In the genomic region with DNA sequence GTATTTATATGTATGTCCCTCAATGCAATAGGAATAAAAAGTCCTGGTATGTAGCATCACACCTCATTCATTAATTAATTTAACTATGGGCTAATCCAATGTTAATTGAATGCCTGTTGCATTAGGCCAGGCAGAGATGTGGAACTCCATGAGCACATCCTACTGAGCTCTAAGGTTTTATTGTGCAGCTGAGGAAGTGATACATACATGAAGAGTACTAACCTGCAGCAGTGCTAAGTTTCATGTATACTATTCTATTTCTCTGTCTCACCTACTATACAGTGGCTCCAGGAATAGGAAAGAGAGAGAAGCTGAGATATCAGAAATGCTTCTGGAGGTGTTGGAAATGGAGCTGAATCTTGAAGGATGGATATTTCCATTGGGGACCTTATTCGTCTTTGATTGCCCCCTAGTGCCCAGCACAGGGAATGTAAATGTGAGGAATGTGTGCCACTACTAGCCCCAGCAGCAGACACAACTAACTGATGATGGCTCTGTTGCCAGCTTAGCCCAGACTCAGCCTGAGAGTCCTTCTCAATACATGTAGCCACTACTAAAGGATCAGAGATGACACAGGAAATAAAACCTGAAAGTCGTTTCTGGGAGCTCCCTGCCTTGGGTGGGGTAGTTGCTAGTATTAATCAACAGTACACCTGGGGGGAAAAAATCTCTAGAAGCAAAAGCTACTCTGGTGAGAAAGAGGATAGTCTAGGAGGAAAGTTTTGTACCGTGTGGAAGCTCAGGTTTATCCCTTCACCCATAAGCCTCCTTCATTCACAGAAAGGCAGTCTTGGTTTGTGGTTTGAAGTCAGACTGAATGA, we compare ENCODE assay signal across 8 cellular contexts.
DNase-seq lines count a peak whose midpoint lies in the region; ATAC-seq and TF ChIP-seq lines count a peak whose summit lies in the region.

No MANE protein-coding gene starts in this region.

- no peaks in the 10 kb centered on the region for H3K27me3 ChIP-seq in BJ (ENCODE audit: control insufficient read depth, insufficient read depth, low read length)
- peaks cover 16% of the 10 kb centered on the region; the same call in 1 of the 2 replicates for H3K27me3 ChIP-seq in OCI-LY3 (ENCODE audit: low read depth, low read length)
- peaks cover 0 to 18% (median 0%) of the 10 kb centered on the region in 45 donors for H3K27me3 ChIP-seq in dorsolateral prefrontal cortex

- CTCF ChIA-PET in BJ (lab: Yijun Ruan, JAX): interaction anchor here (0.7 to 1.8 kb wide), 10 partner anchors 9 to 309 kb away, joined by 3 to 8 read pairs (median 4); no protein-coding TSS in a partner anchor

- no peak overlapping the region for H3K9ac ChIP-seq in OCI-LY3 (ENCODE audit: low read length)

- no peaks in the 10 kb centered on the region for H3K4me1 Mint-ChIP-seq in nephron

- POLR2A ChIA-PET in BJ (lab: Charles Lee): no interaction called here

- H3K79me2 ChIP-seq in OCI-LY3 (ENCODE audit: low read length): no peaks in the 10 kb centered on the region

- DNase-seq in BJ (ENCODE audit: low read depth): no peak
- DNase-seq in GM13976 (ENCODE audit: low spot score): peak; percentile 13
- peak in 6 of 10 donors; percentile 21 to 77 (median 52) for DNase-seq in dorsolateral prefrontal cortex
- DNase-seq in T1000 (lab: John Stamatoyannopoulos, UW): no peak
- DNase-seq in GM19240 (ENCODE audit: insufficient read length, low spot score): no peak

- in situ Hi-C loops in GM13976 (cut with MboI; ENCODE audit: low sequenced_read_pairs, unreplicated experiment): no loop called here

- no peak overlapping the region for H3K4me2 ChIP-seq in OCI-LY3 (ENCODE audit: low read length)

- H3K27me3 Mint-ChIP-seq in nephron (ENCODE audit: low read depth): peaks cover 9% of the 10 kb centered on the region

- H2AFZ ChIP-seq in OCI-LY3 (ENCODE audit: low read depth, low read length): no peak overlapping the region

- no peak overlapping the region for H3K4me3 Mint-ChIP-seq in nephron

- H3K36me3 ChIP-seq in BJ (ENCODE audit: control insufficient read depth, insufficient read depth, low read length): no peaks in the 10 kb centered on the region
- H3K36me3 ChIP-seq in OCI-LY3 (replicated peaks; ENCODE audit: low read depth, low read length): no peaks in the 10 kb centered on the region

- peak; percentile 85 for ATAC-seq in HG03175 (IDR thresholded peaks at IDR 0.05; ENCODE audit: unreplicated experiment)

- no peaks in the 10 kb centered on the region for H3K9me3 ChIP-seq in OCI-LY3 (ENCODE audit: insufficient read depth, low read length)

- TF ChIP-seq CTCF in BJ (IDR thresholded peaks at IDR 0.05; ENCODE audit: insufficient read depth, low read depth, low read length) (peak; percentile 66), GM13976 (IDR thresholded peaks at IDR 0.05; ENCODE audit: borderline replicate concordance, control extremely low read depth, extremely low read depth, insufficient read depth, missing control alignments) (peak; percentile 70), OCI-LY3 (IDR thresholded peaks at IDR 0.05; ENCODE audit: low read depth, low read length) (peak; percentile 67), dorsolateral prefrontal cortex (IDR thresholded peaks at IDR 0.05 in 54 of 56, conservative IDR thresholded peaks at IDR 0.05 in 2 of 56; ENCODE audit: low read depth in 1 of 56, partially characterized antibody in 56 of 56) (peak; percentile 22 to 84 (median 66)), nephron (IDR thresholded peaks at IDR 0.05; ENCODE audit: unreplicated experiment in 3 of 3) (peak; percentile 44 to 55 (median 48))

- no peak overlapping the region for H3K27ac Mint-ChIP-seq in nephron

- no peaks in the 10 kb centered on the region for H3K36me3 Mint-ChIP-seq in nephron (ENCODE audit: low read depth)

- no peaks in the 10 kb centered on the region for H3K4me1 ChIP-seq in OCI-LY3 (ENCODE audit: low read length)

- H3K27ac ChIP-seq in OCI-LY3 (ENCODE audit: low read length): no peak overlapping the region
- no peak overlapping the region for H3K27ac ChIP-seq in dorsolateral prefrontal cortex

- H3K4me3 ChIP-seq in BJ (ENCODE audit: low read depth, low read length): no peak overlapping the region
- H3K4me3 ChIP-seq in OCI-LY3 (ENCODE audit: low read length): no peak overlapping the region
- H3K4me3 ChIP-seq in dorsolateral prefrontal cortex: no peak overlapping the region

- intact Hi-C loops in dorsolateral prefrontal cortex (cut with DNase I): loop anchor here (5.0 to 10.0 kb wide), 3 partner anchors 77 to 307 kb away; no protein-coding TSS in a partner anchor

- no peaks in the 10 kb centered on the region for H3K9me3 Mint-ChIP-seq in nephron

- H4K20me1 ChIP-seq in OCI-LY3 (ENCODE audit: insufficient read depth, low read length): no peaks in the 10 kb centered on the region

Comparison
In these comparisons a context has a peak if more than half of its experiments do, and no peak if none do; other contexts are left out.
1. DNase-seq: peak in GM13976 (single experiment) and dorsolateral prefrontal cortex (6 of 10); none in BJ (single experiment), T1000 (single experiment) and GM19240 (single experiment).
2. Peak in every context shown above with its lines, with median percentiles within 50 percentile points of each other: CTCF ChIP-seq.